Comparison of ENCODE assay signal across 4 cellular contexts in genomic region chr18:57929922-57930321, GRCh38.
"Had no signal": no experiment of that assay in that cellular context is flagged by ENCODE, and none has a peak within 500 bp of the region (broad histone marks: within the 10 kb centered on the region; RNA-seq: fewer than 3 reads in every experiment).

No MANE protein-coding gene starts in this region.

- FAIRE-seq: H1, HTR-8/SVneo had no signal

- ATAC-seq: GM23338 had no signal

- H3K4me3 ChIP-seq: GM23338 had no signal

- H2AFZ ChIP-seq: GM23338 had no signal

- H3K4me2 ChIP-seq: GM23338 had no signal

- DNase-seq: H9 had no signal
